28 cellular contexts compared by ENCODE assay signal in the genomic region with DNA sequence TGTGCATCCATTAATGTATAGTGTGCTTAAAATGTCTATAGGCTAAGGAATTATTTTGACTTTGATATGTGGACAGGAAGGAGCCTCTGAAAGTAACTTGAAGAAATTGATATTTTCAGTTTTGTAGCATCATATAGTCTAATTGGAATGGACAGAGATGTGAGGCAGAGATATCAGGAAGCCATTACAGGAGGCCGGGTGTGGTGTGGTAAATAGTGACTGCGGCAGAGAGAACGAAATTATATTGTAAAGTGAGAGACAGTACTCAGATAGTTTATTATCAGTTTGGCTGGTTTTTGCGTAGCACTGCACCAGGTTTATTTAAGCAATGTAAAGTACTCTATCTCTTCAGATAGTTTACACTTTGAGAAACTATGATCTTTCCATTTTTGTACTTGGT.
"Had no signal": no experiment of that assay in that cellular context is flagged by ENCODE, and none has a peak within 500 bp of the region (broad histone marks: within the 10 kb centered on the region; RNA-seq: fewer than 3 reads in every experiment).

No MANE protein-coding gene starts in this region.

- H3K9me3 ChIP-seq: left lung, lower lobe of right lung, pancreas, psoas muscle, right atrium auricular region, right lobe of liver, suprapubic skin, thoracic aorta, tibial artery, uterus had no signal

- H3K9me3 Mint-ChIP-seq: neural crest cell, type B pancreatic cell had no signal

- H3K27me3 ChIP-seq: left lung, pancreas, right atrium auricular region, right lobe of liver, suprapubic skin, tibial artery, uterus had no signal

- ATAC-seq: left colon; left lung; lower lobe of right lung; pancreas; psoas muscle; right lobe of liver; stimulated activated memory B cell treated with anti-CD40 and anti-IgM and Interleukin-4, amounts not matched to agents 10 μg/mL and 1 μg/mL and 100 μg/mL, for 72 hours had no signal

- H3K27me3 Mint-ChIP-seq: stimulated activated memory B cell treated with anti-CD40 and anti-IgM and Interleukin-4, amounts not matched to agents 10 μg/mL and 1 μg/mL and 100 μg/mL, for 72 hours; type B pancreatic cell had no signal

- H3K4me3 Mint-ChIP-seq: nephron; neural crest cell; stimulated activated memory B cell treated with anti-CD40 and anti-IgM and Interleukin-4, amounts not matched to agents 10 μg/mL and 1 μg/mL and 100 μg/mL, for 72 hours; type B pancreatic cell had no signal

- H3K27ac Mint-ChIP-seq: nephron; stimulated activated memory B cell treated with anti-CD40 and anti-IgM and Interleukin-4, amounts not matched to agents 10 μg/mL and 1 μg/mL and 100 μg/mL, for 72 hours; type B pancreatic cell had no signal

- DNase-seq: head of caudate nucleus; hippocampal formation; kidney; left colon; left lung; lower lobe of right lung; mammary epithelial cell; mesenchymal stem cell; nucleus accumbens; pancreas; posterior cingulate gyrus; psoas muscle; right lobe of liver; stimulated activated CD4-positive, alpha-beta T cell treated with anti-CD3 and anti-CD28 coated beads, Interleukin-1b, Interleukin-23, amount 100 ng/mL, for 48 hours; stimulated activated CD4-positive, alpha-beta T cell treated with anti-CD3 and anti-CD28 coated beads, Interleukin-2, amount 100 ng/mL, for 48 hours; stimulated activated CD4-positive, alpha-beta T cell treated with anti-CD3 and anti-CD28 coated beads, Interleukin-4, amount 100 ng/mL, for 4 hours; stimulated activated CD8-positive, alpha-beta memory T cell treated with anti-CD3 and anti-CD28 coated beads, Interleukin-4, amount 100 ng/mL, for 48 hours; stimulated activated naive CD4-positive, alpha-beta T cell treated with Interleukin-2 at 50 U/mL for 16 hours; tibial artery; uterus had no signal

- H3K4me1 Mint-ChIP-seq: neural crest cell had no signal

- H3K27ac ChIP-seq: left lung, lower lobe of right lung, pancreas, psoas muscle, right atrium auricular region, right lobe of liver, suprapubic skin, thoracic aorta, tibial artery, uterus had no signal

- H3K4me1 ChIP-seq: left lung, lower lobe of right lung, pancreas, psoas muscle, right atrium auricular region, right lobe of liver, suprapubic skin, tibial artery, uterus had no signal

- H3K36me3 ChIP-seq: lower lobe of right lung, pancreas, right atrium auricular region, right lobe of liver, suprapubic skin, thoracic aorta, uterus had no signal

- H3K4me3 ChIP-seq: left lung, lower lobe of right lung, pancreas, psoas muscle, right atrium auricular region, right lobe of liver, smooth muscle cell, suprapubic skin, thoracic aorta, tibial artery, uterus had no signal
